Comparison of ENCODE assay signal across 1 cellular context in the genomic region with DNA sequence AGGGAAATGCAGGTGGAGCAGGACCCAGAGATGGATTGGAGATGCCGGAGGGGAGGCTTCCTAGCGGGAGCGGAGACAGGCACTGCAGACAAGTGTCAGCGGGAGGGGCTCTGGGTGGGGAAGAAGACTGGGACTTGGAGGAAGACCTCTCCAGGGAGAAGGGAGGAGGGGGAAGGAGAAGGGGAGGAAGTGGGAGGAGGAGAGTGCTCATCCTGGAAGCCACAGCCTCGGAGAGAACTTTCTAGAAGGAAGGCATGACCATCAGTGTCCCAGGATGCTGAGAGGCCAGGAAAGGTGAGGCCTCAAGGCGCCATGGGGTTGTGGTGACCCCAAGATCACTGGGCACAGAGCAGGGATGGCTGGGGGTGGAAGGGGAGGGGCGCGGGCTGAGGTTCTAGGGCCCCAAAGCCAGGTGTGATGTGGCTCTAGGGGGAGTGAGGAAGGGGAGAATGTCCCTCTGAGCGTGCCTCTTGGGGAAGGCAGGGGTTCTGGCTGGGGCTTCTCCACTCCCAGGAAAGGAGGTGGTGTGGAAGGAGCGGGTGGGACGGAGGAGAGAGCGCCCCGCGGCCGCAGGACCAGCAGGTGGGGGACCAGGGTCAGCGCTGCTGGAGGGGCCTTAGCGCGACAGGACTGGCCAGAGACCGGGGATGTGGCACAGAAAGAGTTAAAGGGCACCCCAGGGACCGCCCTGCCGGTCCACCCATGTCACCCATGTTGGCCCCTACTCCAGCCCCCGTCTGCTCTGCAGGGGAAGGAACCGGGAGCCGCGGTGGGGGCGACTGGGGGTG.
TF ChIP-seq lines count a peak whose summit lies in the region.

No MANE protein-coding gene starts in this region.

TF ChIP-seq in A549, 52 proteins besides CTCF, POLR2A, EP300 and RAD21:
- TF ChIP-seq, protein P1, sequence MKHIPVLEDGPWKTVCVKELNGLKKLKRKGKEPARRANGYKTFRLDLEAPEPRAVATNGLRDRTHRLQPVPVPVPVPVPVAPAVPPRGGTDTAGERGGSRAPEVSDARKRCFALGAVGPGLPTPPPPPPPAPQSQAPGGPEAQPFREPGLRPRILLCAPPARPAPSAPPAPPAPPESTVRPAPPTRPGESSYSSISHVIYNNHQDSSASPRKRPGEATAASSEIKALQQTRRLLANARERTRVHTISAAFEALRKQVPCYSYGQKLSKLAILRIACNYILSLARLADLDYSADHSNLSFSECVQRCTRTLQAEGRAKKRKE (CRISPR knock-in tag; IDR thresholded peaks at IDR 0.05; ENCODE audit: low read depth), result no peak
- TF ChIP-seq HOXB13 (CRISPR knock-in tag; IDR thresholded peaks at IDR 0.05; ENCODE audit: low read depth) (no peak), TFCP2L1 (CRISPR knock-in tag; IDR thresholded peaks at IDR 0.05) (no peak), MAZ (IDR thresholded peaks at IDR 0.05; ENCODE audit: borderline replicate concordance, low read depth, low read length) (no peak)
- TF ChIP-seq, protein P2, sequence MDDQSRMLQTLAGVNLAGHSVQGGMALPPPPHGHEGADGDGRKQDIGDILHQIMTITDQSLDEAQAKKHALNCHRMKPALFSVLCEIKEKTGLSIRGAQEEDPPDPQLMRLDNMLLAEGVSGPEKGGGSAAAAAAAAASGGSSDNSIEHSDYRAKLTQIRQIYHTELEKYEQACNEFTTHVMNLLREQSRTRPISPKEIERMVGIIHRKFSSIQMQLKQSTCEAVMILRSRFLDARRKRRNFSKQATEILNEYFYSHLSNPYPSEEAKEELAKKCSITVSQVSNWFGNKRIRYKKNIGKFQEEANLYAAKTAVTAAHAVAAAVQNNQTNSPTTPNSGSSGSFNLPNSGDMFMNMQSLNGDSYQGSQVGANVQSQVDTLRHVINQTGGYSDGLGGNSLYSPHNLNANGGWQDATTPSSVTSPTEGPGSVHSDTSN (IDR thresholded peaks at IDR 0.05), result no peak
TF ChIP-seq in A549: peak in this region for 0.
